ENCODE assay signal across 35 cellular contexts in genomic region chr4:16070203-16070602, GRCh38. TPM values are rescaled to one million over a fixed set of nuclear protein-coding genes. Genes with fewer than 3 reads are reported as not detected.
"Had no signal": no experiment of that assay in that cellular context is flagged by ENCODE, and none has a peak within 500 bp of the region (broad histone marks: within the 10 kb centered on the region; RNA-seq: fewer than 3 reads in every experiment).

No MANE protein-coding gene starts in this region.

- ATAC-seq: activated CD4-positive, alpha-beta T cell treated with anti-CD3 and anti-CD28 coated beads for 36 hours; activated CD4-positive, CD25-positive, alpha-beta regulatory T cell treated with anti-CD3 and anti-CD28 coated beads, Interleukin-2, amount 50 U/mL, for 24 hours; activated naive CD8-positive, alpha-beta T cell treated with anti-CD3 and anti-CD28 coated beads, Interleukin-2, amount 50 U/mL, for 24 hours; activated T-cell treated with anti-CD3 and anti-CD28 coated beads, Interleukin-2, amount 50 U/mL, for 4 hours; Right ventricle myocardium inferior had no signal

- H3K36me3 ChIP-seq: MG63 had no signal

- H3K9me3 ChIP-seq: MG63 had no signal

- H2AFZ ChIP-seq: PC-9 had no signal

- H3K4me2 ChIP-seq: PC-9 had no signal

- DNase-seq: activated CD4-positive, alpha-beta memory T cell treated with anti-CD3 and anti-CD28 coated beads for 36 hours; activated CD4-positive, alpha-beta T cell treated with anti-CD3 and anti-CD28 coated beads for 36 hours; activated CD4-positive, alpha-beta T cell treated with anti-CD3 and anti-CD28 coated beads, Interleukin-2, amount 50 U/mL, for 1 hour; activated CD8-positive, alpha-beta memory T cell treated with anti-CD3 and anti-CD28 coated beads, Interleukin-2, amount 50 U/mL, for 4 hours; activated naive CD4-positive, alpha-beta T cell treated with anti-CD3 and anti-CD28 coated beads, Interleukin-2, amount 10 ng/mL, durations not matched to agents 7 days and 5 days; activated naive CD8-positive, alpha-beta T cell treated with anti-CD3 and anti-CD28 coated beads, Interleukin-2, amount 50 U/mL, for 24 hours; activated T-cell treated with anti-CD3 and anti-CD28 coated beads for 4 hours; activated T-cell treated with anti-CD3 and anti-CD28 coated beads, Interleukin-2, amount 50 U/mL, for 4 hours; anterior cingulate cortex; caudate nucleus; cerebellar nuclear complex; Kasumi-1; KG1; MG63; NCI-H1092; NCI-H1436 treated with DMSO at 0.1 percent for 48 hours; NCI-H1694 treated with DMSO at 0.1 percent for 48 hours; NCI-H2029; NCI-H510A; NCI-H526; NCI-H748 treated with DMSO at 0.1 percent for 48 hours; NK-92 treated with Interleukin-12 subunit alpha and Interleukin-12 subunit beta, amount 100 ng/mL, for 24 hours; PC-9; SW 1271; T-helper 1 cell; T-helper 2 cell; T-helper 9 cell had no signal

- H3K9me3 Mint-ChIP-seq: activated CD4-positive, alpha-beta memory T cell treated with anti-CD3 and anti-CD28 coated beads for 36 hours; activated naive CD4-positive, alpha-beta T cell treated with anti-CD3 and anti-CD28 coated beads, Interleukin-2, amount 10 ng/mL, durations not matched to agents 7 days and 5 days; activated naive CD8-positive, alpha-beta T cell treated with anti-CD3 and anti-CD28 coated beads, Interleukin-2, amount 50 U/mL, for 24 hours; activated T-cell treated with anti-CD3 and anti-CD28 coated beads, Interleukin-2, amount 50 U/mL, for 4 hours; activated T-helper 1 cell treated with anti-CD3 and anti-CD28 coated beads, Interleukin-12 subunit alpha, Interleukin-12 subunit beta, Interleukin-2, Interleukin-4 antibody, amounts not matched to agents 30 ng/mL and 10 ng/mL and 1 ng/mL, durations not matched to agents 14 hours and 24 hours and 36 hours had no signal

- H3K4me1 Mint-ChIP-seq: activated CD4-positive, alpha-beta T cell treated with anti-CD3 and anti-CD28 coated beads for 36 hours; activated naive CD8-positive, alpha-beta T cell treated with anti-CD3 and anti-CD28 coated beads, Interleukin-2, amount 50 U/mL, for 24 hours had no signal

- FAIRE-seq: bronchial epithelial cell, RCC 7860 had no signal

- H3K4me3 Mint-ChIP-seq: activated CD4-positive, alpha-beta memory T cell treated with anti-CD3 and anti-CD28 coated beads for 36 hours; activated CD4-positive, alpha-beta T cell treated with anti-CD3 and anti-CD28 coated beads for 36 hours; activated naive CD4-positive, alpha-beta T cell treated with anti-CD3 and anti-CD28 coated beads, Interleukin-2, amount 10 ng/mL, durations not matched to agents 7 days and 5 days; activated naive CD8-positive, alpha-beta T cell; activated naive CD8-positive, alpha-beta T cell treated with anti-CD3 and anti-CD28 coated beads, Interleukin-2, amount 50 U/mL, for 24 hours; activated T-cell treated with anti-CD3 and anti-CD28 coated beads, Interleukin-2, amount 50 U/mL, for 4 hours; activated T-helper 1 cell treated with anti-CD3 and anti-CD28 coated beads, Interleukin-12 subunit alpha, Interleukin-12 subunit beta, Interleukin-2, Interleukin-4 antibody, amounts not matched to agents 30 ng/mL and 10 ng/mL and 1 ng/mL, durations not matched to agents 14 hours and 24 hours and 36 hours; brain had no signal

- H3K27ac Mint-ChIP-seq: activated CD4-positive, alpha-beta memory T cell treated with anti-CD3 and anti-CD28 coated beads for 36 hours; activated CD4-positive, alpha-beta T cell treated with anti-CD3 and anti-CD28 coated beads for 36 hours; activated naive CD4-positive, alpha-beta T cell treated with anti-CD3 and anti-CD28 coated beads, Interleukin-2, amount 10 ng/mL, durations not matched to agents 7 days and 5 days; activated naive CD8-positive, alpha-beta T cell treated with anti-CD3 and anti-CD28 coated beads, Interleukin-2, amount 50 U/mL, for 24 hours; activated T-helper 1 cell treated with anti-CD3 and anti-CD28 coated beads, Interleukin-12 subunit alpha, Interleukin-12 subunit beta, Interleukin-2, Interleukin-4 antibody, amounts not matched to agents 30 ng/mL and 10 ng/mL and 1 ng/mL, durations not matched to agents 14 hours and 24 hours and 36 hours had no signal

- H3K36me3 Mint-ChIP-seq: activated CD4-positive, alpha-beta memory T cell treated with anti-CD3 and anti-CD28 coated beads for 36 hours; activated naive CD4-positive, alpha-beta T cell treated with anti-CD3 and anti-CD28 coated beads, Interleukin-2, amount 10 ng/mL, durations not matched to agents 7 days and 5 days; activated naive CD8-positive, alpha-beta T cell had no signal

- H3K27me3 Mint-ChIP-seq: brain had no signal

- H3K27ac ChIP-seq: PC-9, RWPE1 had no signal

- H3K4me3 ChIP-seq: MG63, PC-9 had no signal

RNA-seq across cellular contexts. Expression of gene PROM1, which starts 13.6 kb away (rescaled TPM):
- total RNA-seq: activated CD4-positive, alpha-beta memory T cell treated with anti-CD3 and anti-CD28 coated beads for 36 hours; activated T-helper 1 cell treated with anti-CD3 and anti-CD28 coated beads, Interleukin-12 subunit alpha, Interleukin-12 subunit beta, Interleukin-2, Interleukin-4 antibody, amounts not matched to agents 30 ng/mL and 10 ng/mL and 1 ng/mL, durations not matched to agents 14 hours and 24 hours and 36 hours; PC-9 had no signal
